ENCODE assay signal across 13 cellular contexts in the genomic region with DNA sequence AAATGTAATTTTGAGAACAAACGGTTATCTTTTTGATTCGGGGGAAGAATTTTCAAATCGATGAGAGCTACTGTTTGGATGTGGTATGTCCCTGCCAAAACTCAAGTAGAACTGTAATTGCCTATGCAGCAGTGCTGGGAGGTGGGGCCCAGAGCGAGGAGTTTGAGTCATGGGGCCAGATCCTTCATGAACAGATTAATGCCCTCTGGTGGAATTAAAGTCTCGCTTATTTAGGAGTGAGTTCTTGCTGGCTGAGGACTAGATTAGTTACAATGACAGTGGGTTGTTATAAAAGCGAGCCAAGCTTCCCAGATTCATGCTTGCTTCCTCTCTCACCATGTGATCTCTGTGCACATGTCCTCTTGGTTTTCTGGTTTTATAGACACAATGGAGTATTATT. TPM values are rescaled to one million over a fixed set of nuclear protein-coding genes. Genes with fewer than 3 reads are reported as not detected.
DNase-seq lines count a peak whose midpoint lies in the region; ATAC-seq and TF ChIP-seq lines count a peak whose summit lies in the region.
"Had no signal": no experiment of that assay in that cellular context is flagged by ENCODE, and none has a peak within 500 bp of the region (broad histone marks: within the 10 kb centered on the region; RNA-seq: fewer than 3 reads in every experiment).

No MANE protein-coding gene starts in this region.

- CTCF ChIA-PET in A673 (lab: Charles Lee): no interaction called here
- CTCF ChIA-PET in activated CD8-positive, alpha-beta T cell treated with anti-CD3 and anti-CD28 coated beads, Interleukin-2, amount 10 ng/mL, durations not matched to agents 7 days and 5 days (lab: Charles Lee): no interaction called here

- peak; percentile 26 for DNase-seq in A673 (ENCODE audit: low spot score)
- peak; percentile 9 for DNase-seq in ELF-1 (ENCODE audit: low read depth, low spot score)
- DNase-seq in OCI-M1 (lab: John Stamatoyannopoulos, UW): peak; percentile 18
- peak; percentile 16 for DNase-seq in iPS DF 6.9 (ENCODE audit: low read depth, low spot score)
- no peak for DNase-seq in posterior vena cava (ENCODE audit: low spot score)
- DNase-seq in activated CD8-positive, alpha-beta T cell treated with anti-CD3 and anti-CD28 coated beads, Interleukin-2, amount 10 ng/mL, durations not matched to agents 7 days and 5 days: no peak
- DNase-seq: KBM-7, NCI-H1092 treated with DMSO at 0.1 percent for 48 hours, NCI-H1694 treated with DMSO at 0.1 percent for 48 hours, NCI-H69, SHP77 had no signal

- H3K4me1 ChIP-seq in A673 (ENCODE audit: insufficient read depth, low read length, poor library complexity, severe bottlenecking): no peaks in the 10 kb centered on the region
- no peaks in the 10 kb centered on the region for H3K4me1 ChIP-seq in iPS DF 6.9 (ENCODE audit: control insufficient read depth, insufficient read depth, low read length)

- POLR2A ChIA-PET in A673 (lab: Charles Lee; ENCODE audit: low non-redundant PET): no interaction called here
- POLR2A ChIA-PET in activated CD8-positive, alpha-beta T cell treated with anti-CD3 and anti-CD28 coated beads, Interleukin-2, amount 10 ng/mL, durations not matched to agents 7 days and 5 days (lab: Charles Lee): no interaction called here

- H3K36me3 ChIP-seq in A673 (ENCODE audit: insufficient read depth, low read length, poor library complexity, severe bottlenecking): no peaks in the 10 kb centered on the region
- H3K36me3 ChIP-seq in iPS DF 6.9 (ENCODE audit: control insufficient read depth, insufficient read depth, low read length): no peaks in the 10 kb centered on the region

- H3K36me3 Mint-ChIP-seq in activated CD8-positive, alpha-beta T cell treated with anti-CD3 and anti-CD28 coated beads, Interleukin-2, amount 10 ng/mL, durations not matched to agents 7 days and 5 days (ENCODE audit: low read depth): no peaks in the 10 kb centered on the region

- H3K27ac ChIP-seq in A673 (ENCODE audit: low read depth, low read length, poor library complexity, severe bottlenecking) (no peak overlapping the region), iPS DF 6.9 (ENCODE audit: low read length) (no peak overlapping the region)

- no peaks in the 10 kb centered on the region for H3K4me1 Mint-ChIP-seq in activated CD8-positive, alpha-beta T cell treated with anti-CD3 and anti-CD28 coated beads, Interleukin-2, amount 10 ng/mL, durations not matched to agents 7 days and 5 days (ENCODE audit: low read depth)

- H3K27ac Mint-ChIP-seq in activated CD8-positive, alpha-beta T cell treated with anti-CD3 and anti-CD28 coated beads, Interleukin-2, amount 10 ng/mL, durations not matched to agents 7 days and 5 days: no peak overlapping the region

- H3K4me3 Mint-ChIP-seq in activated CD8-positive, alpha-beta T cell treated with anti-CD3 and anti-CD28 coated beads, Interleukin-2, amount 10 ng/mL, durations not matched to agents 7 days and 5 days: no peak overlapping the region

- no peak for ATAC-seq in esophagus mucosa
- ATAC-seq in activated CD8-positive, alpha-beta T cell treated with anti-CD3 and anti-CD28 coated beads, Interleukin-2, amount 10 ng/mL, durations not matched to agents 7 days and 5 days: no peak
- ATAC-seq: Panc1 had no signal

- no peak overlapping the region for H3K4me3 ChIP-seq in A673 (ENCODE audit: low read depth, low read length, poor library complexity, severe bottlenecking)
- H3K4me3 ChIP-seq in iPS DF 6.9 (ENCODE audit: low read length): no peak overlapping the region

- TF ChIP-seq CTCF in A673 (conservative IDR thresholded peaks at IDR 0.05; ENCODE audit: low read depth, low read length): no peak

- peaks cover 14% of the 10 kb centered on the region for H3K9me3 Mint-ChIP-seq in activated CD8-positive, alpha-beta T cell treated with anti-CD3 and anti-CD28 coated beads, Interleukin-2, amount 10 ng/mL, durations not matched to agents 7 days and 5 days (ENCODE audit: insufficient read depth)

- H3K9me3 ChIP-seq in A673 (ENCODE audit: low read depth, low read length, poor library complexity, severe bottlenecking): no peaks in the 10 kb centered on the region
- no peaks in the 10 kb centered on the region for H3K9me3 ChIP-seq in iPS DF 6.9 (ENCODE audit: control insufficient read depth, insufficient read depth, low read length)

- no TSS peak for BruUV-seq in A673 (replicated peaks; lab: Mats Ljungman, UMichigan)

- no peaks in the 10 kb centered on the region for H3K27me3 ChIP-seq in A673 (replicated peaks; ENCODE audit: insufficient read depth, low read depth, low read length, poor library complexity)
- no peaks in the 10 kb centered on the region for H3K27me3 ChIP-seq in iPS DF 6.9 (ENCODE audit: control insufficient read depth, insufficient read depth, low read length)

- H3K27me3 Mint-ChIP-seq in activated CD8-positive, alpha-beta T cell treated with anti-CD3 and anti-CD28 coated beads, Interleukin-2, amount 10 ng/mL, durations not matched to agents 7 days and 5 days (ENCODE audit: low read depth): no peaks in the 10 kb centered on the region

- intact Hi-C loops in A673 (cut with micrococcal nuclease; ENCODE audit: unreplicated experiment): no loop called here
- intact Hi-C loops in posterior vena cava (cut with DNase I): no loop called here

- WGBS in iPS DF 6.9 (ENCODE audit: insufficient coverage, insufficient read length): no CpG with 5 or more reads among the region's 6 CpGs

RNA-seq across cellular contexts. Expression of a gene that starts 11.8 kb away (rescaled TPM):
- total RNA-seq in A673 (2021): not detected in 2 replicates
- total RNA-seq in posterior vena cava: not detected
- total RNA-seq in esophagus mucosa: not detected
- total RNA-seq in activated CD8-positive, alpha-beta T cell treated with anti-CD3 and anti-CD28 coated beads, Interleukin-2, amount 10 ng/mL, durations not matched to agents 7 days and 5 days: not detected

RNA-seq across cellular contexts. Expression of a gene that starts 18.4 kb away (rescaled TPM):
- total RNA-seq in A673 (2021) (not detected in 2 replicates), posterior vena cava (not detected), esophagus mucosa (not detected)
- not detected for total RNA-seq in activated CD8-positive, alpha-beta T cell treated with anti-CD3 and anti-CD28 coated beads, Interleukin-2, amount 10 ng/mL, durations not matched to agents 7 days and 5 days

RNA-seq across cellular contexts. Expression of a gene that starts 25.0 kb away (rescaled TPM):
- total RNA-seq in A673 (2021) (not detected in 2 replicates), posterior vena cava (not detected), esophagus mucosa (not detected)
- total RNA-seq in activated CD8-positive, alpha-beta T cell treated with anti-CD3 and anti-CD28 coated beads, Interleukin-2, amount 10 ng/mL, durations not matched to agents 7 days and 5 days: not detected

RNA-seq across cellular contexts. Expression of a gene that starts 31.5 kb away (rescaled TPM):
- total RNA-seq in A673 (2021): not detected in 2 replicates
- not detected for total RNA-seq in posterior vena cava
- not detected for total RNA-seq in esophagus mucosa
- total RNA-seq in activated CD8-positive, alpha-beta T cell treated with anti-CD3 and anti-CD28 coated beads, Interleukin-2, amount 10 ng/mL, durations not matched to agents 7 days and 5 days: not detected

RNA-seq across cellular contexts. Expression of a gene that starts 38.1 kb away (rescaled TPM):
- not detected in 2 replicates for total RNA-seq in A673 (2021)
- total RNA-seq in posterior vena cava: not detected
- not detected for total RNA-seq in esophagus mucosa
- total RNA-seq in activated CD8-positive, alpha-beta T cell treated with anti-CD3 and anti-CD28 coated beads, Interleukin-2, amount 10 ng/mL, durations not matched to agents 7 days and 5 days: not detected

Comparison
In these comparisons a context has a peak if more than half of its experiments do, and no peak if none do; other contexts are left out.
1. DNase-seq: peak in A673 (single experiment), ELF-1 (single experiment), OCI-M1 (single experiment) and iPS DF 6.9 (single experiment); none in posterior vena cava (single experiment) and activated CD8-positive, alpha-beta T cell treated with anti-CD3 and anti-CD28 coated beads, Interleukin-2, amount 10 ng/mL, durations not matched to agents 7 days and 5 days (single experiment).